In the genomic region with DNA sequence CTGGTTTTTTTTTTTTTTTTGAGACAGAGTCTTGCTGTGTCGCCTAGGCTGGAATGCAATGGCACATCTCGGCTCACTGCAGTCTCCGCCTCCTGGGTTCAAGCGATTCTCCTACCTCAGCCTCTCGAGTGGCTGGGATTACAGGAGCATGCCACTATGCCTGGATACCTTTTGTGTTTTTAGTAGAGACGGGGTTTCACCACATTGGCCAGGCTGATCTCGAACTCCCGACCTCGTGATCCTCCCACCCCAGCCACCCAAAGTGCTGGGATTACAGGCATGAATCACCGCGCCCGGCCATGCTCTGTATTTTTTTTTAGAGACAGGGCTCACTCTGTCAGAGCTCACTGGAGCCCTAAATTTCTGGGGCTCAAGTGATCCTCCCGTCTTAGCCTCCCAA, we compare ENCODE assay signal across 22 cellular contexts. TPM values are rescaled to one million over a fixed set of nuclear protein-coding genes. Genes with fewer than 3 reads are reported as not detected.
"Had no signal": no experiment of that assay in that cellular context is flagged by ENCODE, and none has a peak within 500 bp of the region (broad histone marks: within the 10 kb centered on the region; RNA-seq: fewer than 3 reads in every experiment).

No MANE protein-coding gene starts in this region.

- H3K4me1 Mint-ChIP-seq: IgD-negative memory B cell had no signal

- DNase-seq: KBM-7, NCI-H1092, NCI-H1105 treated with DMSO at 0.1 percent for 48 hours, NCI-H1417 treated with DMSO at 0.1 percent for 48 hours, NCI-H146, NCI-H1694 treated with DMSO at 0.1 percent for 48 hours, NCI-H1930, NCI-H2081, NCI-H2107, NCI-H226, NCI-H446, NCI-H510A, NCI-H524 treated with DMSO at 0.1 percent for 48 hours, NCI-H69, NCI-H774, SHP77, SK-N-SH had no signal

- H3K27me3 Mint-ChIP-seq: IgD-negative memory B cell had no signal

- H3K4me2 ChIP-seq: SK-N-SH had no signal

- H3K27ac ChIP-seq: HL-60, RWPE1 had no signal

- H3K9me2 ChIP-seq: SK-N-SH had no signal

- H3K4me3 ChIP-seq: MG63 had no signal

- H3K27ac Mint-ChIP-seq: IgD-negative memory B cell had no signal

- H3K9me3 Mint-ChIP-seq: IgD-negative memory B cell had no signal

- H3K36me3 ChIP-seq: MG63 had no signal

- H3K9ac ChIP-seq: SK-N-SH had no signal

- H3K9me3 ChIP-seq: MG63, SK-N-SH had no signal

- H3K27me3 ChIP-seq: MG63 had no signal

RNA-seq across cellular contexts. Expression of gene VRTN, which starts 32.6 kb away (rescaled TPM):
- total RNA-seq: SK-MEL-5 had no signal
- polyA plus RNA-seq: IgD-negative memory B cell, SK-N-SH had no signal

RNA-seq across cellular contexts. Expression of gene SYNDIG1L, which starts 45.2 kb away (rescaled TPM):
- total RNA-seq: SK-MEL-5 had no signal
- polyA plus RNA-seq: IgD-negative memory B cell, SK-N-SH had no signal
